Comparison of ENCODE assay signal across 8 cellular contexts in the genomic region with DNA sequence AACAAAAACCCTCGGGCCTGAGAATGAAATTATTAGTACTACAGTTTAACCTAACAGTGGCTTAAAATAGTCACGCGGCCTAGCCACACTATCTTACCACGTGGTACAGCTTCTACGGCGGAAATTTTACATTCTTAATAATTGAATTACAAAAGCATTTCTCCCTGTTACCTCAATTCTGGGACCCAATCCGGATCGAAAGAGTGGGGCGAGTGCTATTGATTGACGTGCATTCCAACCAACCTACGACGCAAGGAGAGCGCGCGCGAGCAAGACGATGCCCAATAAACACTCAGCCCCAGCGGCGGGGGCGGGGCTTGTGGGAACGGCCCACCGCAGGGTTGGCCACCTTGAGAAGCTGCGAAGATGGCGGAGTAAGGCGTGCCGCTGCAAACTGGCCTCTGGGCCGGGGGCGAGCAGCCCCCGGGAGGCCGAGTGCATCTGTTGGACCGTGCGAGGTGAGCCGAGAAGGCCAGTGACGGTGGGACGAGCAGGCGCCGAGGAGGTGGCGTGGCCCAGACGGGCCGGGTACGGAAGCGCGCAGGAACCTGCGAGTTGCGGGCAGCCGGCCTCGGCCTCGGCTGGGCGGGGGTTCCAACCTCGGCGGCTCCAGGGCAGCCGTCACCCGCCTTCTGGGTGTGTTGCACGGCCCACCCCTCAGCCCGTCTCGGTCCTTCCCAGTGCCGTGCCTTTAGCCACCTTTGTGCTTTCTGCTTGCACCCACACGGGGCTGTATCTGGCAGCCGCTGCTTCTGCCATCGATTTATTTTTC. TPM values are rescaled to one million over a fixed set of nuclear protein-coding genes. Genes with fewer than 3 reads are reported as not detected.
DNase-seq lines count a peak whose midpoint lies in the region; ATAC-seq, FAIRE-seq and TF ChIP-seq lines count a peak whose summit lies in the region.

No MANE protein-coding gene starts in this region.

- 0 to 1% (median 1%) methylated on average over 46 to 60 of the region's 60 CpGs for WGBS in small intestine, 3 donors

- H3K9me3 ChIP-seq in small intestine (ENCODE audit: control insufficient read depth, low read depth): no peaks in the 10 kb centered on the region

- peaks cover 0 to 5% of the 10 kb centered on the region in 2 donors for H3K4me1 ChIP-seq in small intestine (ENCODE audit: control insufficient read depth in 2 of 2, insufficient read depth in 1 of 2, low read depth in 1 of 2, low read length in 1 of 2)

- FAIRE-seq in small intestine (lab: Jason Lieb, UNC): peak; percentile 19

- ATAC-seq in GM18909 (IDR thresholded peaks at IDR 0.05; ENCODE audit: poor library complexity, unreplicated experiment) (peak; percentile 97), HG03159 (IDR thresholded peaks at IDR 0.05; ENCODE audit: unreplicated experiment) (peak; percentile 97)

- DNase-seq in AG08395 (ENCODE audit: low spot score) (peak; percentile 100), NCI-H2227 (lab: John Stamatoyannopoulos, UW; ENCODE audit: unreplicated experiment) (peak; percentile 98), cardiac fibroblast (ENCODE audit: low read depth in 2 of 2) (peak; percentile 100), iPS-NIHi7 (ENCODE audit: extremely low spot score) (peak; percentile 99), small intestine (peak; percentile 100)

- no peak for TF ChIP-seq CTCF in WI38 (IDR thresholded peaks at IDR 0.05; ENCODE audit: low read depth, low read length)
- TF ChIP-seq CTCF in cardiac fibroblast (IDR thresholded peaks at IDR 0.05; ENCODE audit: low read depth, low read length): no peak

- H3K4me3 ChIP-seq in WI38 (ENCODE audit: low read depth, low read length) (peak overlapping the region; percentile 93), cardiac fibroblast (replicated peaks in 1 of 2; ENCODE audit: low read depth in 2 of 2, low read length in 2 of 2) (peak overlapping the region; percentile 65 to 96), small intestine (ENCODE audit: low read depth in 1 of 2, low read length in 2 of 2) (peak overlapping the region; percentile 93 to 99)

- H3K27me3 ChIP-seq in small intestine (ENCODE audit: control insufficient read depth in 2 of 2, insufficient read depth in 2 of 2, low read length in 2 of 2): no peaks in the 10 kb centered on the region

- H3K27ac ChIP-seq in small intestine (ENCODE audit: low read depth in 1 of 2, low read length in 1 of 2): peak overlapping the region; percentile 88 to 97

- H3K36me3 ChIP-seq in small intestine (ENCODE audit: control insufficient read depth in 2 of 2, insufficient read depth in 2 of 2, low read length in 2 of 2): peaks cover 6 to 13% of the 10 kb centered on the region in 2 donors

RNA-seq across cellular contexts. Expression of gene OIP5, which starts 48.6 kb away (rescaled TPM):
- 10 to 100 TPM in 1 of 3 donors, 1 to 10 TPM in 1, not detected in 1; 1.8 to 16.2 TPM for polyA plus RNA-seq in small intestine

RNA-seq across cellular contexts. Expression of gene NUSAP1, which starts 48.8 kb away (rescaled TPM):
- 10 to 100 TPM in 1 of 3 donors, 1 to 10 TPM in 2; 4.6 to 32.6 (median 7.2) TPM for polyA plus RNA-seq in small intestine

RNA-seq across cellular contexts. Expression of gene CHP1, which starts 52.8 kb away (rescaled TPM):
- polyA plus RNA-seq in small intestine: 100 to 1,000 TPM; 102 to 147 (median 116) TPM

RNA-seq across cellular contexts. Expression of gene EXD1, which starts 53.3 kb away (rescaled TPM):
- under 1 TPM in 1 of 3 donors, not detected in 2; 0.27 TPM for polyA plus RNA-seq in small intestine

Comparison
In these comparisons a context has a peak if more than half of its experiments do, and no peak if none do; other contexts are left out.
1. Peak in every context shown above with its lines: DNase-seq, ATAC-seq, H3K4me3 ChIP-seq and H3K27ac ChIP-seq.